ENCODE assay signal across 24 cellular contexts in genomic region chr19:6414793-6415591, GRCh38. TPM values are rescaled to one million over a fixed set of nuclear protein-coding genes. Genes with fewer than 3 reads are reported as not detected.
"Had no signal": no experiment of that assay in that cellular context is flagged by ENCODE, and none has a peak within 500 bp of the region (broad histone marks: within the 10 kb centered on the region; RNA-seq: fewer than 3 reads in every experiment).

No MANE protein-coding gene starts in this region.

- H3K27me3 ChIP-seq: brain microvascular endothelial cell, upper lobe of left lung had no signal

- DNase-seq: activated CD4-positive, alpha-beta T cell treated with anti-CD3 and anti-CD28 coated beads, Interleukin-2, amount 10 ng/mL, durations not matched to agents 24 days and 14 days; activated CD8-positive, alpha-beta memory T cell treated with anti-CD3 and anti-CD28 coated beads, Interleukin-2, amount 50 U/mL, for 4 hours; activated CD8-positive, alpha-beta T cell treated with anti-CD3 and anti-CD28 coated beads for 36 hours; activated naive CD4-positive, alpha-beta T cell treated with anti-CD3 and anti-CD28 coated beads for 36 hours; activated naive CD8-positive, alpha-beta T cell treated with anti-CD3 and anti-CD28 coated beads, Interleukin-2, amount 50 U/mL, for 24 hours; activated T-cell treated with anti-CD3 and anti-CD28 coated beads, Interleukin-2, amount 50 U/mL, for 4 hours; aorta; brain microvascular endothelial cell; central memory CD4-positive, alpha-beta T cell; foreskin melanocyte; hippocampal formation; midbrain; stimulated activated CD4-positive, alpha-beta T cell treated with anti-CD3 and anti-CD28 coated beads, Interleukin-15, amount 100 ng/mL, for 24 hours; stimulated activated CD4-positive, alpha-beta T cell treated with anti-CD3 and anti-CD28 coated beads, Interleukin-2, amount 100 ng/mL, for 48 hours; T-helper 9 cell had no signal

- FAIRE-seq: colon, keratinocyte had no signal

- ATAC-seq: activated CD8-positive, alpha-beta T cell treated with anti-CD3 and anti-CD28 coated beads for 36 hours; activated naive CD8-positive, alpha-beta T cell treated with anti-CD3 and anti-CD28 coated beads, Interleukin-2, amount 50 U/mL, for 24 hours; activated T-cell treated with anti-CD3 and anti-CD28 coated beads, Interleukin-2, amount 50 U/mL, for 4 hours; left lobe of liver had no signal

- H3K27ac ChIP-seq: brain microvascular endothelial cell, thoracic aorta, upper lobe of left lung had no signal

- H3K9me3 ChIP-seq: thoracic aorta, upper lobe of left lung had no signal

- H3K4me3 ChIP-seq: skin epidermis, thoracic aorta, upper lobe of left lung had no signal

RNA-seq across cellular contexts. Expression of gene SLC25A41, which starts 18.6 kb away (rescaled TPM):
- total RNA-seq: activated CD8-positive, alpha-beta T cell treated with anti-CD3 and anti-CD28 coated beads for 36 hours; activated naive CD4-positive, alpha-beta T cell treated with anti-CD3 and anti-CD28 coated beads for 36 hours; activated T-cell treated with anti-CD3 and anti-CD28 coated beads, Interleukin-2, amount 50 U/mL, for 4 hours; lung microvascular endothelial cell; omental fat pad had no signal
- polyA plus RNA-seq: fibroblast of lung, keratinocyte had no signal
